In the genomic region with DNA sequence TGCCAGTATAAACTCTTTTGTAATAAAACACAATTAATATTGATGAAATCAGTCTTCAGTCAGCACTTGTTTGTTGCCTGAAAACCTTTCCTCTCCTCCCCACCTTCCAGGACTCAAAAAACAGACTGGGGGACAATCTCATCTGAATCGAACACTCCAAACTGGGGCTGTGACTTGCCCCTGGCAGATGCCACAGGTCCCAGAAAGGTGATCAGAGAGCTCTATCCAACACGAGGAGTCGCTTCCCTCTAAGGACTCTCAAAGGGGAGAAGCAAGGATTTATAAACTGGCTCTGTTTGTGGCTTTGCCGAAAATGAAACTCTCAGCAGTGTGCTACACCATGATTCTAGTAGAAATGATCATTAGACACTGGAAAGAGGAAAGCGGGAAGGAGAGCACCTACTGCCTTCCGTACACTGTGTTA, we compare ENCODE assay signal across 17 cellular contexts.
DNase-seq lines count a peak whose midpoint lies in the region; ATAC-seq, FAIRE-seq and TF ChIP-seq lines count a peak whose summit lies in the region.
"Had no signal": no experiment of that assay in that cellular context is flagged by ENCODE, and none has a peak within 500 bp of the region (broad histone marks: within the 10 kb centered on the region; RNA-seq: fewer than 3 reads in every experiment).

No MANE protein-coding gene starts in this region.

- H3K4me3 ChIP-seq in ascending aorta: peak overlapping the region in 1 of 2 donors; percentile 8
- peak overlapping the region in 1 of 2 experiments; percentile 10 for H3K4me3 ChIP-seq in mesenchymal stem cell (ENCODE audit: insufficient read depth in 1 of 2, low read depth in 1 of 2, low read length in 2 of 2)
- H3K4me3 ChIP-seq: HAP-1 had no signal

- TF ChIP-seq CTCF in HFFc6 (IDR thresholded peaks at IDR 0.05) (no peak), ascending aorta (IDR thresholded peaks at IDR 0.05) (no peak)

- H2AK5ac ChIP-seq in mesenchymal stem cell (ENCODE audit: low read length, severe bottlenecking): peak overlapping the region; percentile 50

- no peaks in the 10 kb centered on the region for H3K9me3 ChIP-seq in ascending aorta
- no peaks in the 10 kb centered on the region for H3K9me3 ChIP-seq in mesenchymal stem cell (ENCODE audit: control insufficient read depth, low read length)
- H3K9me3 ChIP-seq: HAP-1 had no signal

- H3K9me3 Mint-ChIP-seq in HFFc6: peaks cover 7% of the 10 kb centered on the region; the same call in 1 of the 2 replicates
- H3K9me3 Mint-ChIP-seq: neural crest cell had no signal

- no peak overlapping the region for H2BK120ac ChIP-seq in mesenchymal stem cell (ENCODE audit: low read depth, low read length)

- DNase-seq in HFFc6 (no peak), ascending aorta (ENCODE audit: low spot score in 2 of 2) (no peak), mesenchymal stem cell (peak; percentile 36), kidney tubule cell (ENCODE audit: low spot score) (no peak), SHP77 (lab: John Stamatoyannopoulos, UW) (no peak), NCI-H510A (lab: John Stamatoyannopoulos, UW) (no peak)
- DNase-seq: activated CD4-positive, alpha-beta T cell treated with anti-CD3 and anti-CD28 coated beads, Interleukin-2, amount 50 U/mL, for 48 hours; dermis blood vessel endothelial cell; NCI-H2029; stimulated activated naive CD4-positive, alpha-beta T cell treated with Interleukin-2 at 50 U/mL for 16 hours; T-helper 9 cell had no signal

- no peak overlapping the region for H3K23ac ChIP-seq in mesenchymal stem cell (ENCODE audit: low read length in 2 of 2)

- no peak overlapping the region for H2BK5ac ChIP-seq in mesenchymal stem cell (ENCODE audit: low read depth, low read length, poor library complexity, severe bottlenecking)

- peak overlapping the region; percentile 0 to 13 for H3K27ac ChIP-seq in ascending aorta
- H3K27ac ChIP-seq in mesenchymal stem cell (ENCODE audit: low read length, poor library complexity, severe bottlenecking): peak overlapping the region; percentile 31
- H3K27ac ChIP-seq: HL-60 had no signal

- H3K18ac ChIP-seq in mesenchymal stem cell (ENCODE audit: low read depth in 1 of 2, low read length in 2 of 2): peak overlapping the region; percentile 14 to 78

- peaks cover 2% of the 10 kb centered on the region for H3K27me3 Mint-ChIP-seq in HFFc6 (ENCODE audit: insufficient read depth)

- H3K4ac ChIP-seq in mesenchymal stem cell (ENCODE audit: low read depth in 1 of 2, low read length in 2 of 2): peak overlapping the region in 1 of 2 experiments; percentile 61

- no peak for ATAC-seq in HG03520 (IDR thresholded peaks at IDR 0.05; ENCODE audit: unreplicated experiment)

- H3K9ac ChIP-seq in mesenchymal stem cell (ENCODE audit: low read length): no peak overlapping the region

- peak overlapping the region; percentile 86 for H3K27ac Mint-ChIP-seq in HFFc6

- H3K36me3 Mint-ChIP-seq in HFFc6 (ENCODE audit: low read depth): peaks cover 8% of the 10 kb centered on the region

- H3K14ac ChIP-seq in mesenchymal stem cell (ENCODE audit: low read length in 2 of 2): no peak overlapping the region

- H3K4me1 Mint-ChIP-seq in HFFc6 (ENCODE audit: low read depth): peaks cover 46% of the 10 kb centered on the region

- H3K4me3 Mint-ChIP-seq in HFFc6: peak overlapping the region; percentile 58; the same call in 1 of the 2 replicates
- H3K4me3 Mint-ChIP-seq: neural crest cell had no signal

- no peak overlapping the region for H3K4me2 ChIP-seq in mesenchymal stem cell (ENCODE audit: low read length, poor library complexity, severe bottlenecking)

- H2BK15ac ChIP-seq in mesenchymal stem cell (ENCODE audit: low read depth, poor library complexity, severe bottlenecking): peak overlapping the region; percentile 76

- WGBS in mesenchymal stem cell: 76% methylated on average over 6 of the region's 6 CpGs

- H3K4me1 ChIP-seq in ascending aorta (peaks cover 0 to 5% of the 10 kb centered on the region in 2 donors), mesenchymal stem cell (ENCODE audit: control insufficient read depth, insufficient read depth, low read depth, low read length) (peaks cover 10% of the 10 kb centered on the region)

- H2BK12ac ChIP-seq in mesenchymal stem cell (ENCODE audit: low read length in 2 of 2): peak overlapping the region in 1 of 2 experiments; percentile 90

- H4K91ac ChIP-seq in mesenchymal stem cell (ENCODE audit: low read length): no peak overlapping the region

- FAIRE-seq in A204.1 (lab: Jason Lieb, UNC): peak; percentile 76
- FAIRE-seq: D721Med had no signal

- no peaks in the 10 kb centered on the region for H3K27me3 ChIP-seq in ascending aorta
- no peaks in the 10 kb centered on the region for H3K27me3 ChIP-seq in mesenchymal stem cell (ENCODE audit: control insufficient read depth in 1 of 2, insufficient read depth in 1 of 2, low read length in 2 of 2)

- H3K36me3 ChIP-seq in ascending aorta (no peaks in the 10 kb centered on the region), mesenchymal stem cell (ENCODE audit: control insufficient read depth in 1 of 2, insufficient read depth in 2 of 2, low read depth in 1 of 2, low read length in 2 of 2) (no peaks in the 10 kb centered on the region)
- H3K36me3 ChIP-seq: HAP-1 had no signal

- peaks cover 2% of the 10 kb centered on the region for H3K79me1 ChIP-seq in mesenchymal stem cell (replicated peaks; ENCODE audit: low read length, poor library complexity, severe bottlenecking)

- intact Hi-C loops in ascending aorta (cut with DNase I): no loop called here

- H4K8ac ChIP-seq in mesenchymal stem cell (ENCODE audit: low read length): no peak overlapping the region

- no peak overlapping the region for H2AFZ ChIP-seq in mesenchymal stem cell (ENCODE audit: low read depth, low read length)
